In the genomic region with DNA sequence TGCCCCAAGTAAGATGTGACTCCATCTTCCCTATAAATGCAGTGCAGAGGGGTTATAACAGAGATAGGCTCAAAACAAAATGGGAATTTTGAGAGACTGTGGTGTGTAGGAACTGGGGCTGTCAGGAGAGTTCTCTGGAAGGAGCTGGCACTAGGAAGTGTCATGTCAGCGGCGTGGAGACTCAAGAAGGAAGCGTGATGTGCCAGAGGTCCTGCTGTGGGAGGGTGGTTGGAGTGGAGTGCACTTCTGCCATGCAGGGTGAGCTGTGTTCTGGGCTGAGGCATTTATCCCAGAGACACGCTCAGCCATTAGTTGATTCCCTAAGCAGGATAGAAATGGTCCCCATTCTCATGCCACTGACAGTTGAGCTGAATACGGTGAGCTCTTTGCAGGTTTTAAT, we compare ENCODE assay signal across 2 cellular contexts.
TF ChIP-seq lines count a peak whose summit lies in the region.

No MANE protein-coding gene starts in this region.

TF ChIP-seq in liver, 16 proteins besides CTCF, POLR2A, EP300 and RAD21:
- TF ChIP-seq YY1 (IDR thresholded peaks at IDR 0.05): no peak
- no peak for TF ChIP-seq HNF4G (IDR thresholded peaks at IDR 0.05)
- TF ChIP-seq, protein P1, sequence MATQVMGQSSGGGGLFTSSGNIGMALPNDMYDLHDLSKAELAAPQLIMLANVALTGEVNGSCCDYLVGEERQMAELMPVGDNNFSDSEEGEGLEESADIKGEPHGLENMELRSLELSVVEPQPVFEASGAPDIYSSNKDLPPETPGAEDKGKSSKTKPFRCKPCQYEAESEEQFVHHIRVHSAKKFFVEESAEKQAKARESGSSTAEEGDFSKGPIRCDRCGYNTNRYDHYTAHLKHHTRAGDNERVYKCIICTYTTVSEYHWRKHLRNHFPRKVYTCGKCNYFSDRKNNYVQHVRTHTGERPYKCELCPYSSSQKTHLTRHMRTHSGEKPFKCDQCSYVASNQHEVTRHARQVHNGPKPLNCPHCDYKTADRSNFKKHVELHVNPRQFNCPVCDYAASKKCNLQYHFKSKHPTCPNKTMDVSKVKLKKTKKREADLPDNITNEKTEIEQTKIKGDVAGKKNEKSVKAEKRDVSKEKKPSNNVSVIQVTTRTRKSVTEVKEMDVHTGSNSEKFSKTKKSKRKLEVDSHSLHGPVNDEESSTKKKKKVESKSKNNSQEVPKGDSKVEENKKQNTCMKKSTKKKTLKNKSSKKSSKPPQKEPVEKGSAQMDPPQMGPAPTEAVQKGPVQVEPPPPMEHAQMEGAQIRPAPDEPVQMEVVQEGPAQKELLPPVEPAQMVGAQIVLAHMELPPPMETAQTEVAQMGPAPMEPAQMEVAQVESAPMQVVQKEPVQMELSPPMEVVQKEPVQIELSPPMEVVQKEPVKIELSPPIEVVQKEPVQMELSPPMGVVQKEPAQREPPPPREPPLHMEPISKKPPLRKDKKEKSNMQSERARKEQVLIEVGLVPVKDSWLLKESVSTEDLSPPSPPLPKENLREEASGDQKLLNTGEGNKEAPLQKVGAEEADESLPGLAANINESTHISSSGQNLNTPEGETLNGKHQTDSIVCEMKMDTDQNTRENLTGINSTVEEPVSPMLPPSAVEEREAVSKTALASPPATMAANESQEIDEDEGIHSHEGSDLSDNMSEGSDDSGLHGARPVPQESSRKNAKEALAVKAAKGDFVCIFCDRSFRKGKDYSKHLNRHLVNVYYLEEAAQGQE (IDR thresholded peaks at IDR 0.05): no peak
- TF ChIP-seq JUND (IDR thresholded peaks at IDR 0.05): no peak
- no peak for TF ChIP-seq GABPA (IDR thresholded peaks at IDR 0.05 in 1 of 2, conservative IDR thresholded peaks at IDR 0.05 in 1 of 2)
- no peak for TF ChIP-seq EGR1 (IDR thresholded peaks at IDR 0.05; ENCODE audit: low read depth in 2 of 2)
- no peak for TF ChIP-seq NR2F2 (IDR thresholded peaks at IDR 0.05)
- TF ChIP-seq SP1 (IDR thresholded peaks at IDR 0.05): no peak
- TF ChIP-seq FOXA2 (IDR thresholded peaks at IDR 0.05): no peak
- TF ChIP-seq, protein P2, sequence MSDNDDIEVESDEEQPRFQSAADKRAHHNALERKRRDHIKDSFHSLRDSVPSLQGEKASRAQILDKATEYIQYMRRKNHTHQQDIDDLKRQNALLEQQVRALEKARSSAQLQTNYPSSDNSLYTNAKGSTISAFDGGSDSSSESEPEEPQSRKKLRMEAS (IDR thresholded peaks at IDR 0.05): no peak
- TF ChIP-seq, protein P3, sequence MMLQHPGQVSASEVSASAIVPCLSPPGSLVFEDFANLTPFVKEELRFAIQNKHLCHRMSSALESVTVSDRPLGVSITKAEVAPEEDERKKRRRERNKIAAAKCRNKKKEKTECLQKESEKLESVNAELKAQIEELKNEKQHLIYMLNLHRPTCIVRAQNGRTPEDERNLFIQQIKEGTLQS (IDR thresholded peaks at IDR 0.05): no peak
- TF ChIP-seq, protein P4, sequence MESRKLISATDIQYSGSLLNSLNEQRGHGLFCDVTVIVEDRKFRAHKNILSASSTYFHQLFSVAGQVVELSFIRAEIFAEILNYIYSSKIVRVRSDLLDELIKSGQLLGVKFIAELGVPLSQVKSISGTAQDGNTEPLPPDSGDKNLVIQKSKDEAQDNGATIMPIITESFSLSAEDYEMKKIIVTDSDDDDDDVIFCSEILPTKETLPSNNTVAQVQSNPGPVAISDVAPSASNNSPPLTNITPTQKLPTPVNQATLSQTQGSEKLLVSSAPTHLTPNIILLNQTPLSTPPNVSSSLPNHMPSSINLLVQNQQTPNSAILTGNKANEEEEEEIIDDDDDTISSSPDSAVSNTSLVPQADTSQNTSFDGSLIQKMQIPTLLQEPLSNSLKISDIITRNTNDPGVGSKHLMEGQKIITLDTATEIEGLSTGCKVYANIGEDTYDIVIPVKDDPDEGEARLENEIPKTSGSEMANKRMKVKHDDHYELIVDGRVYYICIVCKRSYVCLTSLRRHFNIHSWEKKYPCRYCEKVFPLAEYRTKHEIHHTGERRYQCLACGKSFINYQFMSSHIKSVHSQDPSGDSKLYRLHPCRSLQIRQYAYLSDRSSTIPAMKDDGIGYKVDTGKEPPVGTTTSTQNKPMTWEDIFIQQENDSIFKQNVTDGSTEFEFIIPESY (IDR thresholded peaks at IDR 0.05): no peak
- TF ChIP-seq TAF1 (conservative IDR thresholded peaks at IDR 0.05): no peak
- TF ChIP-seq FOXA1 (IDR thresholded peaks at IDR 0.05): no peak
- TF ChIP-seq HNF4A (conservative IDR thresholded peaks at IDR 0.05): no peak
- no peak for TF ChIP-seq RXRA (IDR thresholded peaks at IDR 0.05)
TF ChIP-seq in liver: peak in this region for 0.

TF ChIP-seq in HepG2, 621 proteins besides CTCF, POLR2A, EP300 and RAD21:
- no peak for TF ChIP-seq NR2F6 (IDR thresholded peaks at IDR 0.05)
- no peak for TF ChIP-seq NR2F6 (CRISPR knock-in tag; IDR thresholded peaks at IDR 0.05)
- no peak for TF ChIP-seq ARHGAP35 (CRISPR knock-in tag; IDR thresholded peaks at IDR 0.05; ENCODE audit: borderline replicate concordance)
- TF ChIP-seq DPF2 (CRISPR knock-in tag; IDR thresholded peaks at IDR 0.05; ENCODE audit: borderline replicate concordance, low read depth): no peak
- TF ChIP-seq, protein P5, sequence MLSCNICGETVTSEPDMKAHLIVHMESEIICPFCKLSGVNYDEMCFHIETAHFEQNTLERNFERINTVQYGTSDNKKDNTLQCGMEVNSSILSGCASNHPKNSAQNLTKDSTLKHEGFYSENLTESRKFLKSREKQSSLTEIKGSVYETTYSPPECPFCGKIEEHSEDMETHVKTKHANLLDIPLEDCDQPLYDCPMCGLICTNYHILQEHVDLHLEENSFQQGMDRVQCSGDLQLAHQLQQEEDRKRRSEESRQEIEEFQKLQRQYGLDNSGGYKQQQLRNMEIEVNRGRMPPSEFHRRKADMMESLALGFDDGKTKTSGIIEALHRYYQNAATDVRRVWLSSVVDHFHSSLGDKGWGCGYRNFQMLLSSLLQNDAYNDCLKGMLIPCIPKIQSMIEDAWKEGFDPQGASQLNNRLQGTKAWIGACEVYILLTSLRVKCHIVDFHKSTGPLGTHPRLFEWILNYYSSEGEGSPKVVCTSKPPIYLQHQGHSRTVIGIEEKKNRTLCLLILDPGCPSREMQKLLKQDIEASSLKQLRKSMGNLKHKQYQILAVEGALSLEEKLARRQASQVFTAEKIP (CRISPR knock-in tag; IDR thresholded peaks at IDR 0.05; ENCODE audit: borderline replicate concordance): no peak
- TF ChIP-seq FOXK1 (CRISPR knock-in tag; IDR thresholded peaks at IDR 0.05; ENCODE audit: borderline replicate concordance, low read depth): no peak
- no peak for TF ChIP-seq BHLHE40 (IDR thresholded peaks at IDR 0.05; ENCODE audit: low read length)
- TF ChIP-seq ELF3 (CRISPR knock-in tag; IDR thresholded peaks at IDR 0.05): no peak
- TF ChIP-seq TCF12 (IDR thresholded peaks at IDR 0.05): no peak
- TF ChIP-seq TCF12 (CRISPR knock-in tag; IDR thresholded peaks at IDR 0.05): no peak
- TF ChIP-seq, protein P6, sequence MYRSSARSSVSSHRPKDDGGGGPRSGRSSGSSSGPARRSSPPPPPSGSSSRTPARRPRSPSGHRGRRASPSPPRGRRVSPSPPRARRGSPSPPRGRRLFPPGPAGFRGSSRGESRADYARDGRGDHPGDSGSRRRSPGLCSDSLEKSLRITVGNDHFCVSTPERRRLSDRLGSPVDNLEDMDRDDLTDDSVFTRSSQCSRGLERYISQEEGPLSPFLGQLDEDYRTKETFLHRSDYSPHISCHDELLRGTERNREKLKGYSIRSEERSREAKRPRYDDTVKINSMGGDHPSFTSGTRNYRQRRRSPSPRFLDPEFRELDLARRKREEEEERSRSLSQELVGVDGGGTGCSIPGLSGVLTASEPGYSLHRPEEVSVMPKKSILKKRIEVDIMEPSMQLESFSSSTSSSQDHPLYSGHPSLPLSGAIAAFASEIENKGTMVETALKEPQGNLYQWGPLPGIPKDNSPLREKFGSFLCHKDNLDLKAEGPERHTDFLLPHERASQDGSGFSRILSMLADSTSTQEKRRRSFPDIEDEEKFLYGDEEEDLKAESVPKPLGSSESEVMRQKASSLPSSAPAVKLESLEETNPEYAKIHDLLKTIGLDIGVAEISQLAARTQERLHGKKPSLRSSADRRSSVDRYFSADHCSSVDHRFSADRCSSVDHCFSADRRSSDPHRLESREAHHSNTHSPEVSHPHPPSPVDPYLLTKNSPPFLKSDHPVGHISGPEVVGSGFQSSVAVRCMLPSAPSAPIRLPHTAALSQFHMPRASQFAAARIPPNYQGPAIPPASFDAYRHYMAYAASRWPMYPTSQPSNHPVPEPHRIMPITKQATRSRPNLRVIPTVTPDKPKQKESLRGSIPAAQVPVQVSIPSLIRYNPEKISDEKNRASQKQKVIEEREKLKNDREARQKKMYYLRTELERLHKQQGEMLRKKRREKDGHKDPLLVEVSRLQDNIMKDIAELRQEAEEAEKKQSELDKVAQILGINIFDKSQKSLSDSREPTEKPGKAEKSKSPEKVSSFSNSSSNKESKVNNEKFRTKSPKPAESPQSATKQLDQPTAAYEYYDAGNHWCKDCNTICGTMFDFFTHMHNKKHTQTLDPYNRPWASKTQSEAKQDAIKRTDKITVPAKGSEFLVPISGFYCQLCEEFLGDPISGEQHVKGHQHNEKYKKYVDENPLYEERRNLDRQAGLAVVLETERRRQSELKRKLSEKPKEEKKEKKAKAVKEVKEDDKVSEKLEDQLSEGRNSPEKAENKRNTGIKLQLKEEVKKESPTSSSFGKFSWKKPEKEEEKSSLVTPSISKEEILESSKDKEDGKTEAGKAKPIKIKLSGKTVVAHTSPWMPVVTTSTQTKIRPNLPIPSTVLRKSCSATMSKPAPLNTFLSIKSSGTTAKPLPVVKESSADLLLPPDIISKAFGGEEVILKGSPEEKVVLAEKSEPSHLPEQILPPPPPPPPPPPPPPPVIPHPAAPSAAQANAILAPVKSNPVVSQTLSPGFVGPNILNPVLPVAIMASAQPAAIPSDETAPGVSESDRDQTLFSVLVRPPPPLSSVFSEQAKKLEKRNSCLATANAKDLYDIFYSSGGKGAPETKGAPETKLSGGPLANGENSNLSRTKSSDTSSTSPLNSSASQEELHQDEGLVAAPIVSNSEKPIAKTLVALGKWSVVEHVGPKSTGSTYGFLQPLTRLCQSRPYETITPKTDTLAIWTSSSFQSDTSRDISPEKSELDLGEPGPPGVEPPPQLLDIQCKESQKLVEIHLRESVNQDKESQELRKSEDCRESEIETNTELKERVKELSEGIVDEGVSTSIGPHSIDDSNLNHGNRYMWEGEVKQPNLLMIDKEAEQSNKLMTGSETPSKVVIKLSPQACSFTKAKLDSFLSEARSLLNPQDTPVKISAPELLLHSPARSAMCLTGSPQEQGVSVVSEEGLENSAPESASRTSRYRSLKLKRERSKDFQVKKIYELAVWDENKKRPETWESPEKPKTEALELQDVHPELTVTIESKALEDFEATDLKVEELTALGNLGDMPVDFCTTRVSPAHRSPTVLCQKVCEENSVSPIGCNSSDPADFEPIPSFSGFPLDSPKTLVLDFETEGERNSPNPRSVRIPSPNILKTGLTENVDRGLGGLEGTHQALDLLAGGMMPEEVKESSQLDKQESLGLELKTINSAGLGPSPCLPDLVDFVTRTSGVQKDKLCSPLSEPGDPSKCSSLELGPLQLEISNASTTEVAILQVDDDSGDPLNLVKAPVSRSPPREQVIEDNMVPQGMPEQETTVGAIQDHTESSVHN (CRISPR knock-in tag; IDR thresholded peaks at IDR 0.05): no peak
- no peak for TF ChIP-seq SRSF9 (IDR thresholded peaks at IDR 0.05; ENCODE audit: borderline replicate concordance, insufficient read depth, low read depth, low read length, poor library complexity, severe bottlenecking)
- no peak for TF ChIP-seq ZNF660 (CRISPR knock-in tag; IDR thresholded peaks at IDR 0.05; ENCODE audit: borderline replicate concordance, low read depth)
- TF ChIP-seq, protein P7, sequence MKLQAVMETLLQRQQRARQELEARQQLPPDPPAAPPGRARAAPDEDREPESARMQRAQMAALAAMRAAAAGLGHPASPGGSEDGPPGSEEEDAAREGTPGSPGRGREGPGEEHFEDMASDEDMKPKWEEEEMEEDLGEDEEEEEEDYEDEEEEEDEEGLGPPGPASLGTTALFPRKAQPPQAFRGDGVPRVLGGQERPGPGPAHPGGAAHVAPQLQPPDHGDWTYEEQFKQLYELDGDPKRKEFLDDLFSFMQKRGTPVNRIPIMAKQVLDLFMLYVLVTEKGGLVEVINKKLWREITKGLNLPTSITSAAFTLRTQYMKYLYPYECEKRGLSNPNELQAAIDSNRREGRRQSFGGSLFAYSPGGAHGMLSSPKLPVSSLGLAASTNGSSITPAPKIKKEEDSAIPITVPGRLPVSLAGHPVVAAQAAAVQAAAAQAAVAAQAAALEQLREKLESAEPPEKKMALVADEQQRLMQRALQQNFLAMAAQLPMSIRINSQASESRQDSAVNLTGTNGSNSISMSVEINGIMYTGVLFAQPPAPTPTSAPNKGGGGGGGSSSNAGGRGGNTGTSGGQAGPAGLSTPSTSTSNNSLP (IDR thresholded peaks at IDR 0.05; ENCODE audit: low read depth, low read length): no peak
- TF ChIP-seq ZNF335 (CRISPR knock-in tag; IDR thresholded peaks at IDR 0.05): no peak
- no peak for TF ChIP-seq ATRX (CRISPR knock-in tag; IDR thresholded peaks at IDR 0.05; ENCODE audit: borderline replicate concordance)
- no peak for TF ChIP-seq ZNF326 (CRISPR knock-in tag; IDR thresholded peaks at IDR 0.05; ENCODE audit: borderline replicate concordance)
- no peak for TF ChIP-seq ZNF180 (CRISPR knock-in tag; IDR thresholded peaks at IDR 0.05; ENCODE audit: borderline replicate concordance, low read depth)
- TF ChIP-seq ZNF451 (CRISPR knock-in tag; IDR thresholded peaks at IDR 0.05): no peak
- TF ChIP-seq TEAD2 (CRISPR knock-in tag; IDR thresholded peaks at IDR 0.05): no peak
